11 cellular contexts compared by ENCODE assay signal in the genomic region with DNA sequence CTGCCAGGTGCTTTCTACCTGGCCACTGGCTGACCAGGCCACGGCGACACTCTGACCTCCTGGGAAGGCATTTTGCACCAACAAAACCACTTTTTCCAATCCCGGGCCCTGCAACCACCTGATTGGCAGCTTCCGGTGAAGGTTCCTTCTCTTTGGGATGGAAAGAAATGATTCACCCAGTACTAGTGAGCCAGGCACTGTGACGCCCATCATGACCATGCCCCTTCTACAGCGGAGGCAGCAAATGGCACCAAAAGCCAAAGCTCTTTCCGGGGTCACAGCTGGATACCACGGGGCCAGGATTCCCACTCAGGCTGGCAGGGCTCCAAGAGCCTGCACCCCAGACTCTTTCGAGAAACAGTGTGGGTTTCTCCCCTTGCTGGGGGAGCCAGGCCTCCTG. TPM values are rescaled to one million over a fixed set of nuclear protein-coding genes. Genes with fewer than 3 reads are reported as not detected.
DNase-seq lines count a peak whose midpoint lies in the region; ATAC-seq and TF ChIP-seq lines count a peak whose summit lies in the region.
"Had no signal": no experiment of that assay in that cellular context is flagged by ENCODE, and none has a peak within 500 bp of the region (broad histone marks: within the 10 kb centered on the region; RNA-seq: fewer than 3 reads in every experiment).

No MANE protein-coding gene starts in this region.

- H3K9me3 ChIP-seq in A673 (ENCODE audit: low read depth, low read length, poor library complexity, severe bottlenecking) (no peaks in the 10 kb centered on the region), DND-41 (ENCODE audit: insufficient read depth, low read length, severe bottlenecking) (no peaks in the 10 kb centered on the region), muscle layer of duodenum (ENCODE audit: control insufficient read depth in 1 of 2, low read length in 2 of 2) (no peaks in the 10 kb centered on the region)

- H3K4me3 ChIP-seq in A673 (ENCODE audit: low read depth, low read length, poor library complexity, severe bottlenecking) (no peak overlapping the region), DND-41 (ENCODE audit: low read depth in 1 of 2, low read length in 2 of 2) (peak overlapping the region in 1 of 2 experiments; percentile 48; a peak in 2 of 4 replicates), muscle layer of duodenum (ENCODE audit: low read depth in 1 of 2, low read length in 2 of 2) (no peak overlapping the region)

- H3K27me3 ChIP-seq in A673 (replicated peaks; ENCODE audit: insufficient read depth, low read depth, low read length, poor library complexity) (no peaks in the 10 kb centered on the region), DND-41 (ENCODE audit: insufficient read depth, low read length, poor library complexity) (no peaks in the 10 kb centered on the region), muscle layer of duodenum (ENCODE audit: low read depth, low read length) (no peaks in the 10 kb centered on the region)

- no TSS peak for BruUV-seq in A673 (replicated peaks; lab: Mats Ljungman, UMichigan)

- peaks cover 10% of the 10 kb centered on the region for H3K27me3 Mint-ChIP-seq in brain

- peaks cover 90% of the 10 kb centered on the region for H4K20me1 ChIP-seq in DND-41 (ENCODE audit: insufficient read depth, low read length)

- H3K9me3 Mint-ChIP-seq in brain = no peaks in the 10 kb centered on the region

- H3K4me2 ChIP-seq in DND-41 (ENCODE audit: insufficient read depth, low read length) = peak overlapping the region; percentile 96

- H3K9ac ChIP-seq in DND-41 (ENCODE audit: low read depth, low read length) = peak overlapping the region; percentile 41

- H3K27ac Mint-ChIP-seq in brain = peak overlapping the region; percentile 85 to 97 (median 92)

- H3K4me1 Mint-ChIP-seq in brain = peaks cover 66% of the 10 kb centered on the region

- H3K36me3 Mint-ChIP-seq in brain = peaks cover 4% of the 10 kb centered on the region

- peaks cover 24% of the 10 kb centered on the region for H3K4me1 ChIP-seq in A673 (ENCODE audit: insufficient read depth, low read length, poor library complexity, severe bottlenecking)
- peaks cover 69% of the 10 kb centered on the region for H3K4me1 ChIP-seq in DND-41 (ENCODE audit: insufficient read depth, low read length)
- H3K4me1 ChIP-seq in muscle layer of duodenum (ENCODE audit: control insufficient read depth in 1 of 2, insufficient read depth in 2 of 2, low read length in 2 of 2) = peaks cover 17 to 64% of the 10 kb centered on the region in 2 donors

- H2AFZ ChIP-seq in DND-41 (ENCODE audit: low read depth, low read length) = no peak overlapping the region

- CTCF ChIA-PET in A673 (lab: Charles Lee) = no interaction called here

- no peak for DNase-seq in A673 (ENCODE audit: low spot score)
- DNase-seq in DND-41 = no peak
- no peak for DNase-seq in stimulated activated naive CD4-positive, alpha-beta T cell treated with Interleukin-2 at 50 U/mL for 16 hours (lab: John Stamatoyannopoulos, UW)
- DNase-seq in middle frontal gyrus (ENCODE audit: extremely low spot score, low spot score) = no peak
- DNase-seq in NK-92 (lab: John Stamatoyannopoulos, UW; ENCODE audit: unreplicated experiment) = no peak
- no peak for DNase-seq in NCI-H82 (lab: John Stamatoyannopoulos, UW)
- DNase-seq: activated gamma-delta T cell treated with Interleukin-2 at 50 U/mL for 16 hours, islet precursor cell had no signal

- H3K36me3 ChIP-seq in A673 (ENCODE audit: insufficient read depth, low read length, poor library complexity, severe bottlenecking) (no peaks in the 10 kb centered on the region), DND-41 (ENCODE audit: insufficient read depth, low read length) (peaks cover 89% of the 10 kb centered on the region), muscle layer of duodenum (ENCODE audit: control insufficient read depth in 1 of 2, insufficient read depth in 2 of 2, low read length in 2 of 2) (peaks cover 8 to 13% of the 10 kb centered on the region in 2 donors)

- H3K4me3 Mint-ChIP-seq in brain = peak overlapping the region in 4 of 5 experiments; percentile 32 to 67 (median 48)

- ATAC-seq in DND-41 (ENCODE audit: insufficient read depth, low read depth) = no peak
- ATAC-seq: esophagus mucosa had no signal

- intact Hi-C loops in A673 (cut with micrococcal nuclease; ENCODE audit: unreplicated experiment) = loop anchor here (10.0 kb wide), 1 partner anchor 84 kb away; no protein-coding TSS in a partner anchor

- TF ChIP-seq CTCF in A673 (conservative IDR thresholded peaks at IDR 0.05; ENCODE audit: low read depth, low read length) = no peak
- no peak for TF ChIP-seq CTCF in DND-41 (IDR thresholded peaks at IDR 0.05; ENCODE audit: borderline replicate concordance, extremely low read depth, low read length, poor library complexity, severe bottlenecking)
- no peak for TF ChIP-seq CTCF in brain (conservative IDR thresholded peaks at IDR 0.05)

- peaks cover 96% of the 10 kb centered on the region for H3K79me2 ChIP-seq in DND-41 (ENCODE audit: insufficient read depth, low read length)

- POLR2A ChIA-PET in A673 (lab: Charles Lee; ENCODE audit: low non-redundant PET) = no interaction called here

- H3K27ac ChIP-seq in A673 (ENCODE audit: low read depth, low read length, poor library complexity, severe bottlenecking) (peak overlapping the region; percentile 65), DND-41 (ENCODE audit: low read length) (peak overlapping the region; percentile 62), muscle layer of duodenum (ENCODE audit: low read length) (peak overlapping the region; percentile 84)

RNA-seq across cellular contexts. Expression of a gene that starts 4.7 kb away (rescaled TPM):
- total RNA-seq in A673 (2021) = 37.2 and 50.2 TPM in 2 replicates
- polyA plus RNA-seq in brain (ENCODE audit: insufficient read depth, low read depth, low replicate concordance) = 12.3 TPM

RNA-seq across cellular contexts. Expression of a gene that starts 58.3 kb away (rescaled TPM):
- 72.9 and 73.7 TPM in 2 replicates for total RNA-seq in A673 (2021)
- 80.6 TPM for polyA plus RNA-seq in brain (ENCODE audit: insufficient read depth, low read depth, low replicate concordance)
